Comparison of ENCODE assay signal across 2 cellular contexts in the genomic region with DNA sequence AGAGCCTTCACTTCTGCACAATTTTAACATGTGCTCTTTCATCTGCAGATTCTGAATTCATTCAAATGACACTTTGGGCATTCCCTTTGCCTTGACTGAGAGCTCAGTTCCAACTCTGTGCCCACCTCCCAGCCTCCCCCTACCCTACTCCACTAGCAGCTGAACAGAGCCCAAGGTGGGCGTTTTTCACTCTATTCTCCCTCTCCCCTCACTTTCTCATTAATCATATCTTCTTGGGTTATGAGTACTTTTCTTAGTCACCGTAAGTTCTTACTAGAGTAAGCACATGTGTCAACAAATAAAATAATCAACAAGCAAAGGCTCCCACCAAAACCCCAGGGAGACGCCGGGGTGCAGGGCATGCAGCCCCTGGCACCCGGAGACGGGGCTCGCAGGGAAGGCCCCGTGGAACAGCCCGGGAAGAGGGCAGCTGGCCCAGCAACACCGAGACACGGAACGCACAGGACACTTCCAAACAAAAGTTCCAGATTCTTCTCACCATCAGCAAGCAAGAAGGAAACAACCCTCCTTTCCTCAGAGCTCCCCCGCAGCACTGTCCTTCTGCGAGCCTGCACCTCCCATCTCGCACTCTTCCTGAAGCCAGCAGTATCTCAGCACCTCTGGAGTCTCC.
TF ChIP-seq lines count a peak whose summit lies in the region.

No MANE protein-coding gene starts in this region.

TF ChIP-seq in WTC11, 78 proteins besides CTCF, POLR2A, EP300 and RAD21 (continued from another document):
- TF ChIP-seq, protein P1, sequence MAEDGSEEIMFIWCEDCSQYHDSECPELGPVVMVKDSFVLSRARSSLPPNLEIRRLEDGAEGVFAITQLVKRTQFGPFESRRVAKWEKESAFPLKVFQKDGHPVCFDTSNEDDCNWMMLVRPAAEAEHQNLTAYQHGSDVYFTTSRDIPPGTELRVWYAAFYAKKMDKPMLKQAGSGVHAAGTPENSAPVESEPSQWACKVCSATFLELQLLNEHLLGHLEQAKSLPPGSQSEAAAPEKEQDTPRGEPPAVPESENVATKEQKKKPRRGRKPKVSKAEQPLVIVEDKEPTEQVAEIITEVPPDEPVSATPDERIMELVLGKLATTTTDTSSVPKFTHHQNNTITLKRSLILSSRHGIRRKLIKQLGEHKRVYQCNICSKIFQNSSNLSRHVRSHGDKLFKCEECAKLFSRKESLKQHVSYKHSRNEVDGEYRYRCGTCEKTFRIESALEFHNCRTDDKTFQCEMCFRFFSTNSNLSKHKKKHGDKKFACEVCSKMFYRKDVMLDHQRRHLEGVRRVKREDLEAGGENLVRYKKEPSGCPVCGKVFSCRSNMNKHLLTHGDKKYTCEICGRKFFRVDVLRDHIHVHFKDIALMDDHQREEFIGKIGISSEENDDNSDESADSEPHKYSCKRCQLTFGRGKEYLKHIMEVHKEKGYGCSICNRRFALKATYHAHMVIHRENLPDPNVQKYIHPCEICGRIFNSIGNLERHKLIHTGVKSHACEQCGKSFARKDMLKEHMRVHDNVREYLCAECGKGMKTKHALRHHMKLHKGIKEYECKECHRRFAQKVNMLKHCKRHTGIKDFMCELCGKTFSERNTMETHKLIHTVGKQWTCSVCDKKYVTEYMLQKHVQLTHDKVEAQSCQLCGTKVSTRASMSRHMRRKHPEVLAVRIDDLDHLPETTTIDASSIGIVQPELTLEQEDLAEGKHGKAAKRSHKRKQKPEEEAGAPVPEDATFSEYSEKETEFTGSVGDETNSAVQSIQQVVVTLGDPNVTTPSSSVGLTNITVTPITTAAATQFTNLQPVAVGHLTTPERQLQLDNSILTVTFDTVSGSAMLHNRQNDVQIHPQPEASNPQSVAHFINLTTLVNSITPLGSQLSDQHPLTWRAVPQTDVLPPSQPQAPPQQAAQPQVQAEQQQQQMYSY (CRISPR knock-in tag; IDR thresholded peaks at IDR 0.05), result no peak
- no peak for TF ChIP-seq ELF4 (CRISPR knock-in tag; IDR thresholded peaks at IDR 0.05; ENCODE audit: low read depth)
- TF ChIP-seq, protein P2, sequence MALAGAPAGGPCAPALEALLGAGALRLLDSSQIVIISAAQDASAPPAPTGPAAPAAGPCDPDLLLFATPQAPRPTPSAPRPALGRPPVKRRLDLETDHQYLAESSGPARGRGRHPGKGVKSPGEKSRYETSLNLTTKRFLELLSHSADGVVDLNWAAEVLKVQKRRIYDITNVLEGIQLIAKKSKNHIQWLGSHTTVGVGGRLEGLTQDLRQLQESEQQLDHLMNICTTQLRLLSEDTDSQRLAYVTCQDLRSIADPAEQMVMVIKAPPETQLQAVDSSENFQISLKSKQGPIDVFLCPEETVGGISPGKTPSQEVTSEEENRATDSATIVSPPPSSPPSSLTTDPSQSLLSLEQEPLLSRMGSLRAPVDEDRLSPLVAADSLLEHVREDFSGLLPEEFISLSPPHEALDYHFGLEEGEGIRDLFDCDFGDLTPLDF (CRISPR knock-in tag; IDR thresholded peaks at IDR 0.05), result no peak
- TF ChIP-seq IRF2 (CRISPR knock-in tag; IDR thresholded peaks at IDR 0.05; ENCODE audit: borderline replicate concordance, low read depth), result no peak
- TF ChIP-seq, protein P3, sequence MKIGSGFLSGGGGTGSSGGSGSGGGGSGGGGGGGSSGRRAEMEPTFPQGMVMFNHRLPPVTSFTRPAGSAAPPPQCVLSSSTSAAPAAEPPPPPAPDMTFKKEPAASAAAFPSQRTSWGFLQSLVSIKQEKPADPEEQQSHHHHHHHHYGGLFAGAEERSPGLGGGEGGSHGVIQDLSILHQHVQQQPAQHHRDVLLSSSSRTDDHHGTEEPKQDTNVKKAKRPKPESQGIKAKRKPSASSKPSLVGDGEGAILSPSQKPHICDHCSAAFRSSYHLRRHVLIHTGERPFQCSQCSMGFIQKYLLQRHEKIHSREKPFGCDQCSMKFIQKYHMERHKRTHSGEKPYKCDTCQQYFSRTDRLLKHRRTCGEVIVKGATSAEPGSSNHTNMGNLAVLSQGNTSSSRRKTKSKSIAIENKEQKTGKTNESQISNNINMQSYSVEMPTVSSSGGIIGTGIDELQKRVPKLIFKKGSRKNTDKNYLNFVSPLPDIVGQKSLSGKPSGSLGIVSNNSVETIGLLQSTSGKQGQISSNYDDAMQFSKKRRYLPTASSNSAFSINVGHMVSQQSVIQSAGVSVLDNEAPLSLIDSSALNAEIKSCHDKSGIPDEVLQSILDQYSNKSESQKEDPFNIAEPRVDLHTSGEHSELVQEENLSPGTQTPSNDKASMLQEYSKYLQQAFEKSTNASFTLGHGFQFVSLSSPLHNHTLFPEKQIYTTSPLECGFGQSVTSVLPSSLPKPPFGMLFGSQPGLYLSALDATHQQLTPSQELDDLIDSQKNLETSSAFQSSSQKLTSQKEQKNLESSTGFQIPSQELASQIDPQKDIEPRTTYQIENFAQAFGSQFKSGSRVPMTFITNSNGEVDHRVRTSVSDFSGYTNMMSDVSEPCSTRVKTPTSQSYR (CRISPR knock-in tag; IDR thresholded peaks at IDR 0.05), result no peak
- no peak for TF ChIP-seq TCF7 (CRISPR knock-in tag; IDR thresholded peaks at IDR 0.05; ENCODE audit: low read depth)

TF ChIP-seq in SK-N-SH treated with all-trans-retinoic acid at 6 μM for 48 hours, 23 proteins besides CTCF, POLR2A, EP300 and RAD21 (continued from another document):
- TF ChIP-seq ZNF70 (CRISPR knock-in tag; IDR thresholded peaks at IDR 0.05) (no peak), GLIS3 (CRISPR knock-in tag; IDR thresholded peaks at IDR 0.05) (no peak), RARB (CRISPR knock-in tag; IDR thresholded peaks at IDR 0.05) (no peak), ARNTL (CRISPR knock-in tag; IDR thresholded peaks at IDR 0.05; ENCODE audit: borderline replicate concordance, low read depth) (no peak), CSDC2 (CRISPR knock-in tag; IDR thresholded peaks at IDR 0.05) (no peak)
